Comparison of ENCODE assay signal across 8 cellular contexts in genomic region chr4:15649914-15650545, GRCh38. TPM values are rescaled to one million over a fixed set of nuclear protein-coding genes. Genes with fewer than 3 reads are reported as not detected.
A peak's percentile ranks its signal among the peaks of the same experiment; 100 is the strongest.
DNase-seq lines count a peak whose midpoint lies in the region; ATAC-seq and TF ChIP-seq lines count a peak whose summit lies in the region.

No MANE protein-coding gene starts in this region.

- DNase-seq in AG04450 (ENCODE audit: low read depth, low spot score) (no peak), NCI-H446 (lab: John Stamatoyannopoulos, UW) (peak; percentile 39 to 57), middle frontal gyrus (ENCODE audit: extremely low spot score, low spot score) (peak; percentile 44)
- peak; percentile 69 for DNase-seq in activated CD4-positive, alpha-beta T cell treated with anti-CD3 and anti-CD28 coated beads for 36 hours
- peak; percentile 43 for DNase-seq in effector CD4-positive, alpha-beta T cell
- peak; percentile 38 for DNase-seq in stimulated activated naive CD4-positive, alpha-beta T cell treated with Interleukin-2 at 50 U/mL for 16 hours (lab: John Stamatoyannopoulos, UW)

- ATAC-seq in GM18508 (IDR thresholded peaks at IDR 0.05; ENCODE audit: insufficient read depth, unreplicated experiment) = peak; percentile 39
- ATAC-seq in HG03159 (IDR thresholded peaks at IDR 0.05; ENCODE audit: unreplicated experiment) = peak; percentile 43
- ATAC-seq in activated CD4-positive, alpha-beta T cell treated with anti-CD3 and anti-CD28 coated beads for 36 hours = peak; percentile 80

- intact Hi-C loops in activated CD4-positive, alpha-beta T cell treated with anti-CD3 and anti-CD28 coated beads for 36 hours (cut with DNase I, micrococcal nuclease) = loop anchor here (1.0 to 10.0 kb wide), 9 partner anchors 171 to 1995 kb away; partner anchors contain the start of gene TAPT1 (in 1 of the 2)

- H3K27ac Mint-ChIP-seq in activated CD4-positive, alpha-beta T cell treated with anti-CD3 and anti-CD28 coated beads for 36 hours = peak overlapping the region; percentile 75

- H3K4me3 ChIP-seq in AG04450 (ENCODE audit: low read depth, low read length) = no peak overlapping the region

- CTCF ChIA-PET in AG04450 (lab: Charles Lee) = interaction anchor here (0.6 to 1.0 kb wide), 6 partner anchors 13 to 628 kb away, joined by 3 read pairs; partner anchors contain the start of gene CC2D2A
- CTCF ChIA-PET in activated CD4-positive, alpha-beta T cell treated with anti-CD3 and anti-CD28 coated beads for 36 hours (lab: Charles Lee) = interaction anchor here (0.6 to 1.9 kb wide), 11 partner anchors 9 to 1867 kb away, joined by 3 to 6 read pairs (median 3); no protein-coding TSS in a partner anchor

- no peaks in the 10 kb centered on the region for H3K27me3 Mint-ChIP-seq in activated CD4-positive, alpha-beta T cell treated with anti-CD3 and anti-CD28 coated beads for 36 hours

- H3K36me3 Mint-ChIP-seq in activated CD4-positive, alpha-beta T cell treated with anti-CD3 and anti-CD28 coated beads for 36 hours (ENCODE audit: low read depth) = peaks cover 2% of the 10 kb centered on the region

- H3K4me1 Mint-ChIP-seq in activated CD4-positive, alpha-beta T cell treated with anti-CD3 and anti-CD28 coated beads for 36 hours = peaks cover 59% of the 10 kb centered on the region

- no peaks in the 10 kb centered on the region for H3K27me3 ChIP-seq in AG04450 (ENCODE audit: control insufficient read depth, insufficient read depth, low read length)

- TF ChIP-seq CTCF in AG04450 (IDR thresholded peaks at IDR 0.05; ENCODE audit: low read depth, low read length) = peak; percentile 67

- H3K9me3 Mint-ChIP-seq in activated CD4-positive, alpha-beta T cell treated with anti-CD3 and anti-CD28 coated beads for 36 hours (ENCODE audit: low read depth) = no peaks in the 10 kb centered on the region

- no peak overlapping the region for H3K27ac ChIP-seq in AG04450 (ENCODE audit: low read depth, low read length)

- POLR2A ChIA-PET in AG04450 (lab: Yijun Ruan, JAX) = no interaction called here
- POLR2A ChIA-PET in activated CD4-positive, alpha-beta T cell treated with anti-CD3 and anti-CD28 coated beads for 36 hours (lab: Charles Lee) = no interaction called here

- peak overlapping the region; percentile 38 for H3K4me3 Mint-ChIP-seq in activated CD4-positive, alpha-beta T cell treated with anti-CD3 and anti-CD28 coated beads for 36 hours

- H3K9me3 ChIP-seq in AG04450 (ENCODE audit: control insufficient read depth, insufficient read depth, low read length) = no peaks in the 10 kb centered on the region

RNA-seq across cellular contexts. Expression of gene FBXL5, which starts 5.1 kb away (rescaled TPM):
- 40.4 and 56.4 TPM in 2 replicates for polyA plus RNA-seq in AG04450 (2011; rRNA removed)
- polyA minus RNA-seq in AG04450 (2011; rRNA and poly(A)+ RNA removed) = 40.6 and 59.1 TPM in 2 replicates
- 10 to 100 TPM; 20.1 to 29.1 TPM for total RNA-seq in activated CD4-positive, alpha-beta T cell treated with anti-CD3 and anti-CD28 coated beads for 36 hours

RNA-seq across cellular contexts. Expression of gene FAM200B, which starts 31.6 kb away (rescaled TPM):
- 31.6 and 47.3 TPM in 2 replicates for polyA plus RNA-seq in AG04450 (2011; rRNA removed)
- 10.2 and 11.5 TPM in 2 replicates for polyA minus RNA-seq in AG04450 (2011; rRNA and poly(A)+ RNA removed)
- total RNA-seq in activated CD4-positive, alpha-beta T cell treated with anti-CD3 and anti-CD28 coated beads for 36 hours = 10 to 100 TPM in 1 of 2 experiments, 1 to 10 TPM in 1; 9.8 to 13.3 TPM

RNA-seq across cellular contexts. Expression of gene BST1, which starts 52.8 kb away (rescaled TPM):
- 23.7 and 27.6 TPM in 2 replicates for polyA plus RNA-seq in AG04450 (2011; rRNA removed)
- 5.7 and 6.9 TPM in 2 replicates for polyA minus RNA-seq in AG04450 (2011; rRNA and poly(A)+ RNA removed)
- total RNA-seq in activated CD4-positive, alpha-beta T cell treated with anti-CD3 and anti-CD28 coated beads for 36 hours = under 1 TPM; 0.47 to 0.66 TPM
